8 cellular contexts compared by ENCODE assay signal in genomic region chr10:31582365-31583052, GRCh38.
A peak's percentile ranks its signal among the peaks of the same experiment; 100 is the strongest.
DNase-seq lines count a peak whose midpoint lies in the region; ATAC-seq and TF ChIP-seq lines count a peak whose summit lies in the region.

No MANE protein-coding gene starts in this region.

- no peak for TF ChIP-seq POLR2A in gastroesophageal sphincter (IDR thresholded peaks at IDR 0.05)

- peaks cover 5 to 17% (median 10%) of the 10 kb centered on the region in 5 donors for H3K27me3 Mint-ChIP-seq in naive thymus-derived CD8-positive, alpha-beta T cell

- H3K27ac Mint-ChIP-seq in naive thymus-derived CD8-positive, alpha-beta T cell = no peak overlapping the region

- H3K4me3 ChIP-seq in GM23248 (no peak overlapping the region), RWPE2 (ENCODE audit: severe bottlenecking) (no peak overlapping the region), gastroesophageal sphincter (no peak overlapping the region), psoas muscle (no peak overlapping the region)

- H3K27ac ChIP-seq in GM23248 (no peak overlapping the region), RWPE2 (ENCODE audit: poor library complexity, severe bottlenecking) (no peak overlapping the region), gastroesophageal sphincter (peak overlapping the region in 3 of 4 donors; percentile 41 to 53 (median 53)), psoas muscle (peak overlapping the region; percentile 23)

- H3K9me2 ChIP-seq in GM23248 (ENCODE audit: insufficient read depth) = no peaks in the 10 kb centered on the region

- ATAC-seq in RWPE2 (ENCODE audit: low read depth) (peak; percentile 57; the same call in 2 of the 3 replicates), gastroesophageal sphincter (peak; percentile 45), psoas muscle (peak in 3 of 4 donors; percentile 30 to 53 (median 35))
- ATAC-seq in naive thymus-derived CD8-positive, alpha-beta T cell = no peak

- peaks cover 0 to 11% (median 1%) of the 10 kb centered on the region in 9 donors for H3K9me3 Mint-ChIP-seq in naive thymus-derived CD8-positive, alpha-beta T cell

- TF ChIP-seq CTCF in RWPE2 (IDR thresholded peaks at IDR 0.05; ENCODE audit: poor library complexity, severe bottlenecking) = no peak
- TF ChIP-seq CTCF in gastroesophageal sphincter (IDR thresholded peaks at IDR 0.05) = no peak
- no peak for TF ChIP-seq CTCF in psoas muscle (IDR thresholded peaks at IDR 0.05)

- no peak overlapping the region for H3K9ac ChIP-seq in GM23248

- POLR2A ChIA-PET in naive thymus-derived CD8-positive, alpha-beta T cell (lab: Charles Lee) = no interaction called here

- no peak overlapping the region for H3K4me3 Mint-ChIP-seq in naive thymus-derived CD8-positive, alpha-beta T cell

- in situ Hi-C loops in GM23248 (cut with MboI) = no loop called here

- WGBS in GM23248 (ENCODE audit: low coverage in 1 of 2, low lambda C conversion rate in 2 of 2, missing lambda C conversion rate in 2 of 2), 2 experiments = 87 to 88% methylated on average over 8 of the region's 8 CpGs
- WGBS in gastroesophageal sphincter (ENCODE audit: low coverage in 1 of 2), 2 donors = 36 to 41% methylated on average over 6 to 7 of the region's 8 CpGs
- WGBS in psoas muscle, 3 donors = 35 to 55% (median 37%) methylated on average over 8 of the region's 8 CpGs

- H2AFZ ChIP-seq in GM23248 = no peak overlapping the region

- peaks cover 7 to 31% (median 16%) of the 10 kb centered on the region in 4 donors for H3K4me1 Mint-ChIP-seq in naive thymus-derived CD8-positive, alpha-beta T cell

- no peaks in the 10 kb centered on the region for H4K20me1 ChIP-seq in GM23248 (ENCODE audit: insufficient read depth)

- no peak for TF ChIP-seq EP300 in gastroesophageal sphincter (IDR thresholded peaks at IDR 0.05)

- H3K79me2 ChIP-seq in GM23248 (ENCODE audit: insufficient read depth) = no peaks in the 10 kb centered on the region

- H3K36me3 Mint-ChIP-seq in naive thymus-derived CD8-positive, alpha-beta T cell = peaks cover 0 to 4% (median 0%) of the 10 kb centered on the region in 3 donors

- H3K36me3 ChIP-seq in GM23248 (ENCODE audit: low read depth) (no peaks in the 10 kb centered on the region), RWPE2 (ENCODE audit: low read depth) (no peaks in the 10 kb centered on the region), gastroesophageal sphincter (no peaks in the 10 kb centered on the region), psoas muscle (ENCODE audit: insufficient read depth in 1 of 2, low read depth in 1 of 2) (no peaks in the 10 kb centered on the region)

- no peaks in the 10 kb centered on the region for H3K27me3 ChIP-seq in GM23248 (replicated peaks; ENCODE audit: insufficient read depth)
- no peaks in the 10 kb centered on the region for H3K27me3 ChIP-seq in RWPE2 (ENCODE audit: insufficient read depth, poor library complexity, severe bottlenecking)
- H3K27me3 ChIP-seq in gastroesophageal sphincter = no peaks in the 10 kb centered on the region
- H3K27me3 ChIP-seq in psoas muscle (ENCODE audit: insufficient read depth in 3 of 3, low read length in 2 of 3) = no peaks in the 10 kb centered on the region

- no peaks in the 10 kb centered on the region for H3F3A ChIP-seq in GM23248 (ENCODE audit: insufficient read depth)

- H3K9me3 ChIP-seq in GM23248 (ENCODE audit: low read depth) = no peaks in the 10 kb centered on the region
- H3K9me3 ChIP-seq in RWPE2 (ENCODE audit: severe bottlenecking) = no peaks in the 10 kb centered on the region
- H3K9me3 ChIP-seq in gastroesophageal sphincter = no peaks in the 10 kb centered on the region
- no peaks in the 10 kb centered on the region for H3K9me3 ChIP-seq in psoas muscle

- no peak overlapping the region for H3K4me2 ChIP-seq in GM23248 (ENCODE audit: unreplicated experiment)

- intact Hi-C loops in psoas muscle (cut with DNase I) = loop anchor here in 1 of 2 donors (10.0 kb wide), 1 partner anchor 48 kb away; no protein-coding TSS in a partner anchor

- H3K4me1 ChIP-seq in GM23248 (ENCODE audit: insufficient read depth) (peaks cover 8% of the 10 kb centered on the region), RWPE2 (ENCODE audit: insufficient read depth, poor library complexity, severe bottlenecking) (no peaks in the 10 kb centered on the region), gastroesophageal sphincter (peaks cover 5 to 36% (median 23%) of the 10 kb centered on the region in 3 donors), psoas muscle (peaks cover 10% of the 10 kb centered on the region)

- DNase-seq in GM23248 (peak; percentile 39), RWPE2 (ENCODE audit: low spot score) (no peak), psoas muscle (no peak), germinal center (ENCODE audit: low spot score) (no peak), NCI-H524 (lab: John Stamatoyannopoulos, UW) (no peak)
- no peak for DNase-seq in naive thymus-derived CD8-positive, alpha-beta T cell
- no peak for DNase-seq in activated CD4-positive, alpha-beta T cell treated with anti-CD3 and anti-CD28 coated beads, Interleukin-2, amount 50 U/mL, for 1 hour

Comparison
In these comparisons a context has a peak if more than half of its experiments do, and no peak if none do; other contexts are left out.
1. H3K27ac ChIP-seq: peak in gastroesophageal sphincter (3 of 4) and psoas muscle (single experiment); none in GM23248 (single experiment) and RWPE2 (single experiment).
2. ATAC-seq: peak in RWPE2 (single experiment), gastroesophageal sphincter (single experiment) and psoas muscle (3 of 4); none in naive thymus-derived CD8-positive, alpha-beta T cell (0 of 2).